ENCODE assay signal across 22 cellular contexts in the genomic region with DNA sequence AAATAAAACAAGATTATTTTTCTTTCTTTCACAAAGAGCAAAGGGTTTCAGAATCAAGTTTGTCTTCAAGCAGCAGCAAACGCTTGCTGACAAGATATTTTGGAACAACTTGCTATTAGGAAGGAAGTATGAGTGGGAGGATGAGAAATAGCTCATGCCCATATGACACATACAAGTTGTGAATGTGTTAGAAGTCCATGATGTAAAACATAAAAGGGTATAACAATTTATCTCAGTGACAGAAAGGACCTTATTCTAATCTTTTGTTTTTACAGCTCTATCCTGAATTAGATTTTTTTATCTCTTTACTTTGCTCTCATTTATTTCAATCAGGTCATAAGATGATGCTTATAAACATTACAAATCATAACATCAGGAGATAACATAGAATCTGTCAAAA.
DNase-seq lines count a peak whose midpoint lies in the region; ATAC-seq, FAIRE-seq and TF ChIP-seq lines count a peak whose summit lies in the region.
"Had no signal": no experiment of that assay in that cellular context is flagged by ENCODE, and none has a peak within 500 bp of the region (broad histone marks: within the 10 kb centered on the region; RNA-seq: fewer than 3 reads in every experiment).

No MANE protein-coding gene starts in this region.

- no peaks in the 10 kb centered on the region for H3K4me1 Mint-ChIP-seq in activated T-helper 17 cell treated with anti-CD3 and anti-CD28 coated beads, Interleukin-2, amount 50 U/mL, for 72 hours
- H3K4me1 Mint-ChIP-seq: neural crest cell had no signal

- H3K36me3 Mint-ChIP-seq in activated T-helper 17 cell treated with anti-CD3 and anti-CD28 coated beads, Interleukin-2, amount 50 U/mL, for 72 hours (ENCODE audit: low read depth), result no peaks in the 10 kb centered on the region

- H3K36me3 ChIP-seq in neutrophil, result no peaks in the 10 kb centered on the region
- H3K36me3 ChIP-seq: BLaER1, brain microvascular endothelial cell, heart right ventricle, SJCRH30 had no signal

- DNase-seq in GM03348 (ENCODE audit: low spot score) (peak; percentile 34), LHCN-M2 (ENCODE audit: low read depth) (peak; percentile 37), dermis microvascular lymphatic vessel endothelial cell (ENCODE audit: low read depth in 2 of 2) (peak; percentile 48 to 58), EL (no peak), frontal cortex (ENCODE audit: low spot score in 2 of 2) (no peak), iPS-NIHi11 (ENCODE audit: low spot score) (no peak)
- DNase-seq: activated CD4-positive, alpha-beta T cell treated with anti-CD3 and anti-CD28 coated beads for 1 hour; brain microvascular endothelial cell; DMS53; heart right ventricle; NCI-H1417 treated with DMSO at 0.1 percent for 48 hours; NCI-H2171 treated with DMSO at 0.1 percent for 48 hours; NCI-H748 treated with DMSO at 0.1 percent for 48 hours; PC-9; SJCRH30; stimulated activated CD8-positive, alpha-beta memory T cell treated with anti-CD3 and anti-CD28 coated beads, Interleukin-4, amount 100 ng/mL, for 48 hours had no signal

- ATAC-seq in activated T-helper 17 cell treated with anti-CD3 and anti-CD28 coated beads, Interleukin-2, amount 50 U/mL, for 72 hours (replicated peaks), result no peak
- ATAC-seq: esophagus mucosa, heart right ventricle had no signal

- H3K4me1 ChIP-seq in neutrophil (ENCODE audit: control insufficient read depth in 1 of 2, insufficient read depth in 1 of 2, low read depth in 1 of 2, low read length in 1 of 2), result peaks cover 32 to 41% of the 10 kb centered on the region in 2 experiments
- H3K4me1 ChIP-seq: SJCRH30 had no signal

- H3K4me3 ChIP-seq in neutrophil (ENCODE audit: low read depth in 1 of 2, low read length in 1 of 2), result no peak overlapping the region
- H3K4me3 ChIP-seq: BLaER1, heart right ventricle, PC-9, SJCRH30 had no signal

- no peak for TF ChIP-seq CTCF in neutrophil (IDR thresholded peaks at IDR 0.05)

- H3K27me3 Mint-ChIP-seq in activated T-helper 17 cell treated with anti-CD3 and anti-CD28 coated beads, Interleukin-2, amount 50 U/mL, for 72 hours, result no peaks in the 10 kb centered on the region

- FAIRE-seq in frontal cortex (lab: Jason Lieb, UNC), result no peak
- FAIRE-seq: keratinocyte had no signal

- peak overlapping the region; percentile 24 for H3K27ac ChIP-seq in neutrophil
- H3K27ac ChIP-seq: BLaER1, brain microvascular endothelial cell, PC-9, SJCRH30 had no signal

- no peaks in the 10 kb centered on the region for H3K27me3 ChIP-seq in neutrophil
- H3K27me3 ChIP-seq: BLaER1, brain microvascular endothelial cell, heart right ventricle, SJCRH30 had no signal

- no peak overlapping the region for H3K27ac Mint-ChIP-seq in activated T-helper 17 cell treated with anti-CD3 and anti-CD28 coated beads, Interleukin-2, amount 50 U/mL, for 72 hours

- H3K4me3 Mint-ChIP-seq in activated T-helper 17 cell treated with anti-CD3 and anti-CD28 coated beads, Interleukin-2, amount 50 U/mL, for 72 hours, result no peak overlapping the region
- H3K4me3 Mint-ChIP-seq: neural crest cell had no signal

- peaks cover 4% of the 10 kb centered on the region for H3K9me3 Mint-ChIP-seq in activated T-helper 17 cell treated with anti-CD3 and anti-CD28 coated beads, Interleukin-2, amount 50 U/mL, for 72 hours
- H3K9me3 Mint-ChIP-seq: neural crest cell had no signal

- no peaks in the 10 kb centered on the region for H3K9me3 ChIP-seq in neutrophil
- H3K9me3 ChIP-seq: BLaER1, SJCRH30 had no signal

Comparison
In these comparisons a context has a peak if more than half of its experiments do, and no peak if none do; other contexts are left out.
1. DNase-seq: peak in GM03348 (single experiment), LHCN-M2 (single experiment) and dermis microvascular lymphatic vessel endothelial cell (2 of 2); none in EL (single experiment), frontal cortex (0 of 2) and iPS-NIHi11 (single experiment).